10 cellular contexts compared by ENCODE assay signal in genomic region chr22:20904008-20904979, GRCh38. TPM values are rescaled to one million over a fixed set of nuclear protein-coding genes. Genes with fewer than 3 reads are reported as not detected.
DNase-seq lines count a peak whose midpoint lies in the region; ATAC-seq, FAIRE-seq and TF ChIP-seq lines count a peak whose summit lies in the region.
"Had no signal": no experiment of that assay in that cellular context is flagged by ENCODE, and none has a peak within 500 bp of the region (broad histone marks: within the 10 kb centered on the region; RNA-seq: fewer than 3 reads in every experiment).

No MANE protein-coding gene starts in this region.

- peak overlapping the region; percentile 28 for H3K27ac ChIP-seq in astrocyte (ENCODE audit: low read depth, low read length)
- H3K27ac ChIP-seq in HepG2 (ENCODE audit: extremely low read length, insufficient read depth, low read length) = no peak overlapping the region
- H3K27ac ChIP-seq in sigmoid colon = no peak overlapping the region

- H2AFZ ChIP-seq in astrocyte (ENCODE audit: low read depth, low read length) (no peak overlapping the region), HepG2 (ENCODE audit: low read length) (no peak overlapping the region)

- FAIRE-seq in HTR-8/SVneo (lab: Jason Lieb, UNC) = no peak
- peak; percentile 87 for FAIRE-seq in astrocyte (lab: Jason Lieb, UNC)
- peak; percentile 34 for FAIRE-seq in HepG2 (lab: Jason Lieb, UNC)

- H3K4me2 ChIP-seq in astrocyte (ENCODE audit: low read length) = peak overlapping the region; percentile 37
- no peak overlapping the region for H3K4me2 ChIP-seq in HepG2 (ENCODE audit: low read depth, low read length)

- H3K9me3 ChIP-seq in astrocyte (ENCODE audit: insufficient read depth, low read depth, low read length) (no peaks in the 10 kb centered on the region), HepG2 (ENCODE audit: low read length) (no peaks in the 10 kb centered on the region), sigmoid colon (no peaks in the 10 kb centered on the region)

- intact Hi-C loops in HepG2 (cut with micrococcal nuclease; ENCODE audit: unreplicated experiment) = no loop called here
- intact Hi-C loops in sigmoid colon (cut with DNase I) = no loop called here

- in situ Hi-C loops in ACHN (cut with HindIII; ENCODE audit: low pct_ligation_motif_present, low pct_unique_long_range_greater_than_20kb, low sequenced_read_pairs) = no loop called here
- in situ Hi-C loops in HepG2 (cut with HindIII; ENCODE audit: extremely low pct_ligation_motif_present, low pct_unique_long_range_greater_than_20kb) = no loop called here

- TF ChIP-seq CTCF in astrocyte (IDR thresholded peaks at IDR 0.05; ENCODE audit: insufficient read depth, low read depth, low read length) (no peak), HepG2 (CRISPR knock-in tag; IDR thresholded peaks at IDR 0.05) (no peak), GM10248 (IDR thresholded peaks at IDR 0.05; ENCODE audit: control extremely low read depth, extremely low read depth, low read depth, missing control alignments) (no peak), sigmoid colon (IDR thresholded peaks at IDR 0.05) (no peak)

- peak overlapping the region; percentile 15 for H3K27ac Mint-ChIP-seq in astrocyte (ENCODE audit: unreplicated experiment)
- H3K27ac Mint-ChIP-seq: CD4-positive, alpha-beta memory T cell; dendritic cell treated with granulocyte-macrophage colony-stimulating factor and Interleukin-4, amounts not matched to agents 40 ng/mL and 50 ng/mL, for 4 days had no signal

- H3K79me2 ChIP-seq in astrocyte (ENCODE audit: insufficient read depth, low read length) (no peaks in the 10 kb centered on the region), HepG2 (ENCODE audit: insufficient read depth, low read length) (no peaks in the 10 kb centered on the region)

- peak; percentile 45; the same call in 1 of the 3 replicates for ATAC-seq in HepG2

- DNase-seq in ACHN = peak; percentile 10
- peak; percentile 43 for DNase-seq in HTR-8/SVneo (ENCODE audit: insufficient read length, low spot score)
- peak; percentile 94 for DNase-seq in astrocyte (ENCODE audit: low read depth)
- DNase-seq in HepG2 (ENCODE audit: low spot score) = peak; percentile 67
- DNase-seq in GM10248 (ENCODE audit: extremely low spot score) = no peak
- no peak for DNase-seq in activated CD4-positive, alpha-beta T cell treated with anti-CD3 and anti-CD28 coated beads, Interleukin-2, amount 50 U/mL, for 1 hour
- DNase-seq in sigmoid colon = no peak
- DNase-seq in NCI-H2029 (lab: John Stamatoyannopoulos, UW) = no peak
- DNase-seq: CD4-positive, alpha-beta memory T cell had no signal

- no peaks in the 10 kb centered on the region for H3K9me3 Mint-ChIP-seq in astrocyte (ENCODE audit: unreplicated experiment)
- H3K9me3 Mint-ChIP-seq: CD4-positive, alpha-beta memory T cell; dendritic cell treated with granulocyte-macrophage colony-stimulating factor and Interleukin-4, amounts not matched to agents 40 ng/mL and 50 ng/mL, for 4 days had no signal

- H3K9ac ChIP-seq in astrocyte (ENCODE audit: low read length) = no peak overlapping the region
- no peak overlapping the region for H3K9ac ChIP-seq in HepG2 (ENCODE audit: insufficient read depth, low read depth, low read length)

- H3K4me1 ChIP-seq in astrocyte (ENCODE audit: insufficient read depth, low read length) = peaks cover 11% of the 10 kb centered on the region
- peaks cover 44% of the 10 kb centered on the region for H3K4me1 ChIP-seq in HepG2 (ENCODE audit: insufficient read depth, low read length)
- no peaks in the 10 kb centered on the region for H3K4me1 ChIP-seq in sigmoid colon

- peaks cover 4% of the 10 kb centered on the region for H3K27me3 Mint-ChIP-seq in astrocyte (ENCODE audit: low read depth, unreplicated experiment)
- H3K27me3 Mint-ChIP-seq: CD4-positive, alpha-beta memory T cell; dendritic cell treated with granulocyte-macrophage colony-stimulating factor and Interleukin-4, amounts not matched to agents 40 ng/mL and 50 ng/mL, for 4 days had no signal

- TF ChIP-seq EP300 in HepG2 (IDR thresholded peaks at IDR 0.05; ENCODE audit: low read depth in 2 of 2, low read length in 2 of 2) (peak in 1 of 2 experiments; percentile 39; a peak in 1 of 4 replicates), HepG2 (CRISPR knock-in tag; IDR thresholded peaks at IDR 0.05; ENCODE audit: borderline replicate concordance) (0 out of 2 replicates have a peak, but pooled peaks have one; percentile 12), sigmoid colon (IDR thresholded peaks at IDR 0.05) (no peak)

- POLR2A ChIA-PET in HepG2 (lab: Yijun Ruan, JAX) (interaction anchor here (0.9 to 1.0 kb wide), 2 partner anchors 18 to 53 kb away, joined by 3 to 4 read pairs; no protein-coding TSS in a partner anchor), GM10248 (lab: Yijun Ruan, JAX) (no interaction called here)

- WGBS in HepG2 (ENCODE audit: low lambda C conversion rate) = 53% methylated on average over 7 of the region's 7 CpGs
- 89% methylated on average over 7 of the region's 7 CpGs for WGBS in sigmoid colon, 2 donors

- H3K4me3 Mint-ChIP-seq in astrocyte (ENCODE audit: unreplicated experiment) = no peak overlapping the region
- H3K4me3 Mint-ChIP-seq: CD4-positive, alpha-beta memory T cell; dendritic cell treated with granulocyte-macrophage colony-stimulating factor and Interleukin-4, amounts not matched to agents 40 ng/mL and 50 ng/mL, for 4 days had no signal

- TF ChIP-seq RAD21 in HepG2 (CRISPR knock-in tag; IDR thresholded peaks at IDR 0.05) = no peak

- no peaks in the 10 kb centered on the region for H3K4me1 Mint-ChIP-seq in astrocyte (ENCODE audit: low read depth, unreplicated experiment)
- H3K4me1 Mint-ChIP-seq: CD4-positive, alpha-beta memory T cell had no signal

- CTCF ChIA-PET in HepG2 (lab: Yijun Ruan, JAX; ENCODE audit: low intra/inter-chr PET ratio, low total read pairs) = no interaction called here
- CTCF ChIA-PET in GM10248 (lab: Yijun Ruan, JAX) = interaction anchor here (1.0 to 2.1 kb wide), 3 partner anchors 13 to 66 kb away, joined by 3 to 8 read pairs (median 6); partner anchors contain the start of gene CRKL

- no peaks in the 10 kb centered on the region for H3K36me3 Mint-ChIP-seq in astrocyte (ENCODE audit: low read depth, unreplicated experiment)
- H3K36me3 Mint-ChIP-seq: CD4-positive, alpha-beta memory T cell had no signal

- BruUV-seq in HepG2 (replicated peaks; lab: Mats Ljungman, UMichigan) = no TSS peak

- TF ChIP-seq POLR2A in HepG2 (IDR thresholded peaks at IDR 0.05; ENCODE audit: insufficient read depth in 1 of 2, low read depth in 2 of 2, low read length in 2 of 2) (no peak), sigmoid colon (IDR thresholded peaks at IDR 0.05) (no peak)

- no peak overlapping the region for H3K4me3 ChIP-seq in astrocyte (ENCODE audit: insufficient read depth, low read depth, low read length)
- no peak overlapping the region for H3K4me3 ChIP-seq in HepG2 (replicated peaks in 1 of 3; ENCODE audit: insufficient read depth in 1 of 3, low read depth in 2 of 3, low read length in 3 of 3)
- H3K4me3 ChIP-seq in sigmoid colon = no peak overlapping the region

- H4K20me1 ChIP-seq in astrocyte (ENCODE audit: insufficient read depth, low read length) (no peaks in the 10 kb centered on the region), HepG2 (ENCODE audit: insufficient read depth, low read length) (no peaks in the 10 kb centered on the region)

- H3K36me3 ChIP-seq in astrocyte (ENCODE audit: insufficient read depth, low read length) (no peaks in the 10 kb centered on the region), HepG2 (replicated peaks in 1 of 2; ENCODE audit: control insufficient read depth in 1 of 2, insufficient read depth in 2 of 2, low read length in 2 of 2) (no peaks in the 10 kb centered on the region), sigmoid colon (no peaks in the 10 kb centered on the region)

- H3K27me3 ChIP-seq in astrocyte (ENCODE audit: insufficient read depth, low read length) (no peaks in the 10 kb centered on the region), HepG2 (ENCODE audit: control insufficient read depth in 1 of 2, insufficient read depth in 2 of 2, low read length in 2 of 2) (no peaks in the 10 kb centered on the region; a peak in 1 of 5 replicates), sigmoid colon (no peaks in the 10 kb centered on the region)

RNA-seq across cellular contexts. Expression of gene CRKL, which starts 12.9 kb away (rescaled TPM):
- total RNA-seq in astrocyte = 59.5 and 63.0 TPM in 2 replicates
- 60.6 and 75.5 TPM in 2 replicates for total RNA-seq in HepG2 (2016; rRNA removed; fragmentation: Illumina TruSeq; extraction: Trizol)
- total RNA-seq in HepG2 (2016; cell fraction: cytosol; rRNA removed; fragmentation: Illumina TruSeq; extraction: Trizol; ENCODE audit: low read depth) = 31.3 and 33.5 TPM in 2 replicates
- 61.8 and 67.5 TPM in 2 replicates for total RNA-seq in HepG2 (2016; cell fraction: insoluble cytoplasmic fraction; rRNA removed; fragmentation: Illumina TruSeq; extraction: Trizol)
- 27.3 and 27.5 TPM in 2 replicates for total RNA-seq in HepG2 (2016; cell fraction: membrane; rRNA removed; fragmentation: Illumina TruSeq; extraction: Trizol)
- 33.6 and 40.5 TPM in 2 replicates for total RNA-seq in HepG2 (2016; cell fraction: nucleus; rRNA removed; fragmentation: Illumina TruSeq; extraction: Trizol)
- polyA plus RNA-seq in HepG2 (2011; rRNA removed) = 35.0 and 37.4 TPM in 2 replicates
- polyA plus RNA-seq in HepG2 (2011; cell fraction: cytosol; rRNA removed) = 27.9 and 33.2 TPM in 2 replicates
- 28.4 and 33.0 TPM in 2 replicates for polyA plus RNA-seq in HepG2 (2011; cell fraction: nucleus; rRNA removed)
- 35.2 and 35.3 TPM in 2 replicates for polyA plus RNA-seq in HepG2 (2012)
- 1.8 and 2.0 TPM in 2 replicates for polyA plus RNA-seq in HepG2 (2016; cell fraction: cytosol; fragmentation: Illumina TruSeq; extraction: Trizol; ENCODE audit: low read depth)
- 51.7 and 54.5 TPM in 2 replicates for polyA plus RNA-seq in HepG2 (2016; cell fraction: insoluble cytoplasmic fraction; fragmentation: Illumina TruSeq; extraction: Trizol; ENCODE audit: low read depth)
- polyA plus RNA-seq in HepG2 (2016; cell fraction: membrane; fragmentation: Illumina TruSeq; extraction: Trizol; ENCODE audit: low read depth) = 8.2 and 8.3 TPM in 2 replicates
- 43.1 and 45.5 TPM in 2 replicates for polyA plus RNA-seq in HepG2 (2016; cell fraction: nucleus; fragmentation: Illumina TruSeq; extraction: Trizol; ENCODE audit: insufficient read depth, low read depth)
- 24.4 and 79.1 TPM in 2 replicates for polyA minus RNA-seq in HepG2 (2011; rRNA and poly(A)+ RNA removed; ENCODE audit: low replicate concordance)
- 48.4 and 52.7 TPM in 2 replicates for polyA minus RNA-seq in HepG2 (2011; cell fraction: cytosol; rRNA and poly(A)+ RNA removed)
- 20.6 and 30.0 TPM in 2 replicates for polyA minus RNA-seq in HepG2 (2011; cell fraction: nucleus; rRNA and poly(A)+ RNA removed)
- 10 to 100 TPM; 35.6 to 37.1 (median 36.4) TPM for total RNA-seq in sigmoid colon
- polyA plus RNA-seq in sigmoid colon = 10 to 100 TPM; 16.8 to 25.0 (median 21.3) TPM

RNA-seq across cellular contexts. Expression of gene SNAP29, which starts 45.5 kb away (rescaled TPM):
- total RNA-seq in astrocyte = 19.6 and 24.6 TPM in 2 replicates
- 12.3 and 15.2 TPM in 2 replicates for total RNA-seq in HepG2 (2016; rRNA removed; fragmentation: Illumina TruSeq; extraction: Trizol)
- 4.6 and 7.7 TPM in 2 replicates for total RNA-seq in HepG2 (2016; cell fraction: cytosol; rRNA removed; fragmentation: Illumina TruSeq; extraction: Trizol; ENCODE audit: low read depth)
- total RNA-seq in HepG2 (2016; cell fraction: insoluble cytoplasmic fraction; rRNA removed; fragmentation: Illumina TruSeq; extraction: Trizol) = 13.5 and 15.2 TPM in 2 replicates
- 8.6 and 11.2 TPM in 2 replicates for total RNA-seq in HepG2 (2016; cell fraction: membrane; rRNA removed; fragmentation: Illumina TruSeq; extraction: Trizol)
- total RNA-seq in HepG2 (2016; cell fraction: nucleus; rRNA removed; fragmentation: Illumina TruSeq; extraction: Trizol) = 6.6 and 9.4 TPM in 2 replicates
- polyA plus RNA-seq in HepG2 (2011; rRNA removed) = 25.2 and 30.7 TPM in 2 replicates
- 17.1 and 22.8 TPM in 2 replicates for polyA plus RNA-seq in HepG2 (2011; cell fraction: cytosol; rRNA removed)
- 8.5 and 9.6 TPM in 2 replicates for polyA plus RNA-seq in HepG2 (2011; cell fraction: nucleus; rRNA removed)
- polyA plus RNA-seq in HepG2 (2012) = 16.3 and 21.2 TPM in 2 replicates
- 16.6 and 21.2 TPM in 2 replicates for polyA plus RNA-seq in HepG2 (2016; cell fraction: cytosol; fragmentation: Illumina TruSeq; extraction: Trizol; ENCODE audit: low read depth)
- polyA plus RNA-seq in HepG2 (2016; cell fraction: insoluble cytoplasmic fraction; fragmentation: Illumina TruSeq; extraction: Trizol; ENCODE audit: low read depth) = 37.2 TPM in 2 replicates
- 20.2 and 24.4 TPM in 2 replicates for polyA plus RNA-seq in HepG2 (2016; cell fraction: membrane; fragmentation: Illumina TruSeq; extraction: Trizol; ENCODE audit: low read depth)
- polyA plus RNA-seq in HepG2 (2016; cell fraction: nucleus; fragmentation: Illumina TruSeq; extraction: Trizol; ENCODE audit: insufficient read depth, low read depth) = 13.4 and 20.8 TPM in 2 replicates
- 7.0 and 12.3 TPM in 2 replicates for polyA minus RNA-seq in HepG2 (2011; rRNA and poly(A)+ RNA removed; ENCODE audit: low replicate concordance)
- 5.0 and 7.2 TPM in 2 replicates for polyA minus RNA-seq in HepG2 (2011; cell fraction: cytosol; rRNA and poly(A)+ RNA removed)
- polyA minus RNA-seq in HepG2 (2011; cell fraction: nucleus; rRNA and poly(A)+ RNA removed) = 5.5 and 8.0 TPM in 2 replicates
- 10 to 100 TPM; 20.0 to 25.5 (median 22.8) TPM for total RNA-seq in sigmoid colon
- 10 to 100 TPM; 16.2 to 24.0 (median 20.2) TPM for polyA plus RNA-seq in sigmoid colon

RNA-seq across cellular contexts. Expression of gene PI4KA, which starts 45.7 kb away (rescaled TPM):
- total RNA-seq in astrocyte = 35.9 and 37.3 TPM in 2 replicates
- 27.4 and 27.8 TPM in 2 replicates for total RNA-seq in HepG2 (2016; rRNA removed; fragmentation: Illumina TruSeq; extraction: Trizol)
- 10.0 and 12.0 TPM in 2 replicates for total RNA-seq in HepG2 (2016; cell fraction: cytosol; rRNA removed; fragmentation: Illumina TruSeq; extraction: Trizol; ENCODE audit: low read depth)
- total RNA-seq in HepG2 (2016; cell fraction: insoluble cytoplasmic fraction; rRNA removed; fragmentation: Illumina TruSeq; extraction: Trizol) = 25.7 and 26.8 TPM in 2 replicates
- 16.3 TPM in 2 replicates for total RNA-seq in HepG2 (2016; cell fraction: membrane; rRNA removed; fragmentation: Illumina TruSeq; extraction: Trizol)
- total RNA-seq in HepG2 (2016; cell fraction: nucleus; rRNA removed; fragmentation: Illumina TruSeq; extraction: Trizol) = 33.2 and 34.5 TPM in 2 replicates
- polyA plus RNA-seq in HepG2 (2011; rRNA removed) = 56.4 and 61.1 TPM in 2 replicates
- 24.2 and 30.0 TPM in 2 replicates for polyA plus RNA-seq in HepG2 (2011; cell fraction: cytosol; rRNA removed)
- polyA plus RNA-seq in HepG2 (2011; cell fraction: nucleus; rRNA removed) = 194 and 229 TPM in 2 replicates
- 38.2 and 50.8 TPM in 2 replicates for polyA plus RNA-seq in HepG2 (2012)
- polyA plus RNA-seq in HepG2 (2016; cell fraction: cytosol; fragmentation: Illumina TruSeq; extraction: Trizol; ENCODE audit: low read depth) = 7.1 and 8.3 TPM in 2 replicates
- 27.0 and 33.9 TPM in 2 replicates for polyA plus RNA-seq in HepG2 (2016; cell fraction: insoluble cytoplasmic fraction; fragmentation: Illumina TruSeq; extraction: Trizol; ENCODE audit: low read depth)
- polyA plus RNA-seq in HepG2 (2016; cell fraction: membrane; fragmentation: Illumina TruSeq; extraction: Trizol; ENCODE audit: low read depth) = 9.8 and 13.2 TPM in 2 replicates
- 87.2 and 87.7 TPM in 2 replicates for polyA plus RNA-seq in HepG2 (2016; cell fraction: nucleus; fragmentation: Illumina TruSeq; extraction: Trizol; ENCODE audit: insufficient read depth, low read depth)
- 54.2 and 76.0 TPM in 2 replicates for polyA minus RNA-seq in HepG2 (2011; rRNA and poly(A)+ RNA removed; ENCODE audit: low replicate concordance)
- polyA minus RNA-seq in HepG2 (2011; cell fraction: cytosol; rRNA and poly(A)+ RNA removed) = 26.8 and 30.9 TPM in 2 replicates
- 64.2 and 73.0 TPM in 2 replicates for polyA minus RNA-seq in HepG2 (2011; cell fraction: nucleus; rRNA and poly(A)+ RNA removed)
- 100 to 1,000 TPM in 1 of 4 donors, 10 to 100 TPM in 3; 63.5 to 137 (median 75.0) TPM for total RNA-seq in sigmoid colon
- 10 to 100 TPM; 26.1 to 53.7 (median 26.4) TPM for polyA plus RNA-seq in sigmoid colon

Comparison
In these comparisons a context has a peak if more than half of its experiments do, and no peak if none do; other contexts are left out.
1. DNase-seq: peak in ACHN (single experiment), HTR-8/SVneo (single experiment), astrocyte (single experiment) and HepG2 (single experiment); none in GM10248 (single experiment), activated CD4-positive, alpha-beta T cell treated with anti-CD3 and anti-CD28 coated beads, Interleukin-2, amount 50 U/mL, for 1 hour (single experiment), sigmoid colon (single experiment) and NCI-H2029 (single experiment).